In genomic region chr1:54487571-54488050, GRCh38 we compare ENCODE assay signal across 8 cellular contexts.
DNase-seq lines count a peak whose midpoint lies in the region; ATAC-seq and TF ChIP-seq lines count a peak whose summit lies in the region.

No MANE protein-coding gene starts in this region.

- no peak for ATAC-seq in GM21576 (IDR thresholded peaks at IDR 0.05; ENCODE audit: unreplicated experiment)

- H3K4me1 ChIP-seq in DOHH2 (ENCODE audit: control insufficient read depth, low read length) (peaks cover 23% of the 10 kb centered on the region), uterus (peaks cover 0 to 10% of the 10 kb centered on the region in 2 donors)

- H4K20me1 ChIP-seq in DOHH2 (ENCODE audit: control insufficient read depth, insufficient read depth, low read depth, low read length) = no peaks in the 10 kb centered on the region

- no peak for TF ChIP-seq CTCF in DOHH2 (IDR thresholded peaks at IDR 0.05; ENCODE audit: low read depth, low read length, poor library complexity, severe bottlenecking)
- no peak for TF ChIP-seq CTCF in uterus (IDR thresholded peaks at IDR 0.05)

- H3K4me2 ChIP-seq in DOHH2 (ENCODE audit: low read length) = peak overlapping the region; percentile 81

- H3K27me3 ChIP-seq in DOHH2 (ENCODE audit: control insufficient read depth, low read length) = peaks cover 27% of the 10 kb centered on the region
- H3K27me3 ChIP-seq in uterus = no peaks in the 10 kb centered on the region

- intact Hi-C loops in uterus (cut with DNase I; ENCODE audit: low total_unique reads) = loop anchor here (2.0 to 5.0 kb wide), 2 partner anchors 81 to 215 kb away; partner anchors contain the start of gene SSBP3

- H3K36me3 ChIP-seq in DOHH2 (ENCODE audit: control insufficient read depth, low read length) (no peaks in the 10 kb centered on the region), uterus (no peaks in the 10 kb centered on the region)

- TF ChIP-seq POLR2A in uterus (IDR thresholded peaks at IDR 0.05) = no peak

- H3K9me2 ChIP-seq in DOHH2 (replicated peaks; ENCODE audit: control insufficient read depth, low read length) = no peaks in the 10 kb centered on the region

- no peak overlapping the region for H3K27ac ChIP-seq in DOHH2 (ENCODE audit: low read depth, low read length)
- H3K27ac ChIP-seq in uterus = peak overlapping the region; percentile 95 to 98

- no peaks in the 10 kb centered on the region for H3K9me3 ChIP-seq in DOHH2 (ENCODE audit: control insufficient read depth, insufficient read depth, low read length)
- H3K9me3 ChIP-seq in uterus = no peaks in the 10 kb centered on the region

- peak; percentile 58 for DNase-seq in NCI-H2029 treated with DMSO at 0.1 percent for 48 hours (lab: John Stamatoyannopoulos, UW)
- peak; percentile 72 for DNase-seq in cerebellum (ENCODE audit: low spot score)
- peak; percentile 18 for DNase-seq in middle frontal gyrus (ENCODE audit: extremely low spot score, low spot score)
- no peak for DNase-seq in uterus
- no peak for DNase-seq in OCI-M2 (lab: John Stamatoyannopoulos, UW; ENCODE audit: unreplicated experiment)
- DNase-seq in HPDE6-E6E7 (ENCODE audit: extremely low spot score) = no peak

- H3F3A ChIP-seq in DOHH2 (ENCODE audit: control insufficient read depth, insufficient read depth) = peaks cover 14% of the 10 kb centered on the region

- H3K4me3 ChIP-seq in DOHH2 (ENCODE audit: low read length) = peak overlapping the region; percentile 73
- peak overlapping the region; percentile 15 to 60 for H3K4me3 ChIP-seq in uterus

- H3K79me2 ChIP-seq in DOHH2 (ENCODE audit: control insufficient read depth, low read length) = no peaks in the 10 kb centered on the region

Comparison
In these comparisons a context has a peak if more than half of its experiments do, and no peak if none do; other contexts are left out.
1. DNase-seq: peak in NCI-H2029 treated with DMSO at 0.1 percent for 48 hours (single experiment), cerebellum (single experiment) and middle frontal gyrus (single experiment); none in uterus (0 of 2), OCI-M2 (single experiment) and HPDE6-E6E7 (single experiment).